ENCODE assay signal across 8 cellular contexts in the genomic region with DNA sequence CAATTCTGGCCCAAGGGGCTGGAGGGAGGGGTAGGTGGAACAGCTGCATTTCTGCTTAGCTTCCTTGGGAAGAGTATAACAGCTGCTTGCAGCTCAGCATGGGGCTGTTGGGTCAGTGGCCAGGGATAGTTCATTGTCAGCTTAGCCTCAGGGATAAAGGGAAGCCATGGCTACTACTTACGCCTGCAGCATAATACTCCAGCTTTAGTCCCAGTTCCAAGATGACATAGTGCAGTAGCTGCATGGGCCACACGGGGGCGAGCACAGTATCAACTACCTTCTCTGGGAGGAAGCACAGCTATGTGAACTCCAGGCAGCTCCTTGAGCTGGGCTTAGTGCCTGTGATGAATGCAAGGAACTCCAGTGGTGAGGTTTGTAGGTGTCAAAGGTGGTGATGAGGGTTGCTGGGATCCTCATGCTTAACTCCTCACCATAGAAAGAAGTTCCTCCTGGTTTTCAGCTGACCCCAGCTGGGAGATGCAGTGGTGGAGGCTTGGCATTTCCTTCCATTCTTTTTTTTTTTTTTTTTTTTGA. TPM values are rescaled to one million over a fixed set of nuclear protein-coding genes. Genes with fewer than 3 reads are reported as not detected.
DNase-seq lines count a peak whose midpoint lies in the region; ATAC-seq and TF ChIP-seq lines count a peak whose summit lies in the region.

No MANE protein-coding gene starts in this region.

- H3K9ac ChIP-seq in SK-N-MC (ENCODE audit: insufficient read length) = no peak overlapping the region

- intact Hi-C loops in Right ventricle myocardium inferior (cut with DNase I) = no loop called here

- DNase-seq in GDM1 (lab: John Stamatoyannopoulos, UW) (peak; percentile 59), HT1080 (ENCODE audit: low read depth) (peak; percentile 77), SK-N-MC (ENCODE audit: low read depth, low spot score) (peak; percentile 40), Right ventricle myocardium inferior (ENCODE audit: missing footprints) (peak; percentile 94), progenitor cell of endocrine pancreas (ENCODE audit: low spot score, unreplicated experiment) (peak; percentile 42), OCI-M2 (lab: John Stamatoyannopoulos, UW; ENCODE audit: unreplicated experiment) (no peak)
- DNase-seq in activated naive CD4-positive, alpha-beta T cell treated with Interleukin-2 at 50 U/mL for 16 hours = peak; percentile 80

- no peak overlapping the region for H3K27ac ChIP-seq in SK-N-MC

- H3K4me3 Mint-ChIP-seq in progenitor cell of endocrine pancreas (ENCODE audit: low read depth) = no peak overlapping the region

- no peaks in the 10 kb centered on the region for H3K27me3 Mint-ChIP-seq in progenitor cell of endocrine pancreas

- H3K4me3 ChIP-seq in SK-N-MC = no peak overlapping the region

- peak; percentile 100 for ATAC-seq in GM21528 (IDR thresholded peaks at IDR 0.05; ENCODE audit: low FRiP score, unreplicated experiment)
- ATAC-seq in Right ventricle myocardium inferior = peak; percentile 96

- TF ChIP-seq CTCF in progenitor cell of endocrine pancreas (IDR thresholded peaks at IDR 0.05; ENCODE audit: unreplicated experiment) = peak; percentile 69

- H3K4me1 Mint-ChIP-seq in progenitor cell of endocrine pancreas (ENCODE audit: low read depth) = peaks cover 4% of the 10 kb centered on the region

- H3K27ac Mint-ChIP-seq in progenitor cell of endocrine pancreas = no peak overlapping the region

- no peaks in the 10 kb centered on the region for H3K36me3 ChIP-seq in SK-N-MC (ENCODE audit: insufficient read depth, low read length)

- H3K9me3 ChIP-seq in SK-N-MC (ENCODE audit: low read depth, low read length) = no peaks in the 10 kb centered on the region

- peaks cover 21% of the 10 kb centered on the region for H3K9me3 Mint-ChIP-seq in progenitor cell of endocrine pancreas (ENCODE audit: low read depth)

- H3K36me3 Mint-ChIP-seq in progenitor cell of endocrine pancreas (ENCODE audit: insufficient read depth) = peaks cover 4% of the 10 kb centered on the region

RNA-seq across cellular contexts. Expression of gene RHOB, which starts 35.4 kb away (rescaled TPM):
- total RNA-seq in HT1080 (2014; rRNA removed; shearing (Covaris generic)) = 102 and 107 TPM in 2 replicates
- 73.4 and 77.7 TPM in 2 replicates for polyA plus RNA-seq in HT1080 (2015; cell fraction: cytosol; rRNA removed)
- 65.4 and 72.1 TPM in 2 replicates for polyA plus RNA-seq in HT1080 (2015; cell fraction: nucleus; rRNA removed)
- 208 TPM for total RNA-seq in Right ventricle myocardium inferior
- 140 and 148 TPM in 2 replicates for total RNA-seq in progenitor cell of endocrine pancreas
